In the genomic region with DNA sequence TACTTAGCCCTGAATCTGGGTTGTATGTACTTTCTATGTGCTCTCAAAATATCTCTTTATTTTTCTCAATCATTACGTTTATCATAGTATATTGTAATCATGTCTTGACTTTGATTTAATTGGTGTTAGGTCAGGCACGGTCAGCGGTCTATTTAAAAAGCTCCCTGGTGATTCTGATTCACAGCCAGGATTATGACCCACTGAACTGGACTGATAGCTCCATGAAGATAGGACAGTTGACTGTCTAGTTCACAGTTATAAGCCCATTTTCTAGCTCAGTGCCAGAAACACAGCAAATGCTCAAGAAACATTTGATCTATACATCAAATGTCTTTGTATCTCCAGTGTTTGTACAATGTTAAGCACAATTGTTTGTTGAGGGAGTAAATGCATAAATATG, we compare ENCODE assay signal across 18 cellular contexts.
"Had no signal": no experiment of that assay in that cellular context is flagged by ENCODE, and none has a peak within 500 bp of the region (broad histone marks: within the 10 kb centered on the region; RNA-seq: fewer than 3 reads in every experiment).

No MANE protein-coding gene starts in this region.

- H3K4me1 Mint-ChIP-seq: activated B cell treated with CpG ODN at 0.5 μM for 24 hours, natural killer cell, T-helper 17 cell had no signal

- DNase-seq: activated B cell treated with CpG ODN at 0.5 μM for 24 hours; activated CD4-positive, alpha-beta T cell treated with anti-CD3 and anti-CD28 coated beads, Interleukin-2, amount 50 U/mL, for 1 hour; activated naive CD4-positive, alpha-beta T cell treated with anti-CD3 and anti-CD28 coated beads, Interleukin-2, amount 50 U/mL, for 16 hours; adrenal gland; cerebellar nuclear complex; dorsolateral prefrontal cortex; esophagus squamous epithelium; mammary epithelial cell; mucosa of descending colon; natural killer cell; nucleus accumbens; right lobe of liver; stimulated activated CD4-positive, alpha-beta T cell treated with anti-CD3 and anti-CD28 coated beads, Interleukin-2, amount 100 ng/mL, for 48 hours; stimulated activated CD8-positive, alpha-beta memory T cell treated with anti-CD3 and anti-CD28 coated beads, Interleukin-4, amount 100 ng/mL, for 48 hours; T-helper 17 cell; testis had no signal

- H3K27ac Mint-ChIP-seq: activated B cell treated with CpG ODN at 0.5 μM for 24 hours; natural killer cell; progenitor cell of endocrine pancreas; stimulated activated naive CD8-positive, alpha-beta T cell treated with anti-CD3 and anti-CD28 coated beads, Interleukin-15, Interleukin-2, amounts not matched to agents 100 ng/mL and 50 ng/mL, for 24 hours; T-helper 17 cell had no signal

- H3K4me3 ChIP-seq: adrenal gland, dorsolateral prefrontal cortex, esophagus squamous epithelium, mucosa of descending colon, right lobe of liver, testis had no signal

- H3K4me3 Mint-ChIP-seq: activated B cell treated with CpG ODN at 0.5 μM for 24 hours; natural killer cell; stimulated activated naive CD8-positive, alpha-beta T cell treated with anti-CD3 and anti-CD28 coated beads, Interleukin-15, Interleukin-2, amounts not matched to agents 100 ng/mL and 50 ng/mL, for 24 hours; T-helper 17 cell had no signal

- H3K27ac ChIP-seq: adrenal gland, right lobe of liver had no signal

- H3K36me3 ChIP-seq: adrenal gland, esophagus squamous epithelium, right lobe of liver had no signal

- ATAC-seq: mucosa of descending colon, natural killer cell, T-helper 17 cell had no signal

- H3K27me3 ChIP-seq: adrenal gland, dorsolateral prefrontal cortex, esophagus squamous epithelium, right lobe of liver, testis had no signal

- H3K4me1 ChIP-seq: adrenal gland, right lobe of liver had no signal

- H3K9me3 ChIP-seq: adrenal gland, esophagus squamous epithelium, mucosa of descending colon, right lobe of liver, testis had no signal

- H3K27me3 Mint-ChIP-seq: activated B cell treated with CpG ODN at 0.5 μM for 24 hours; progenitor cell of endocrine pancreas; stimulated activated naive CD8-positive, alpha-beta T cell treated with anti-CD3 and anti-CD28 coated beads, Interleukin-15, Interleukin-2, amounts not matched to agents 100 ng/mL and 50 ng/mL, for 24 hours had no signal

- H3K36me3 Mint-ChIP-seq: natural killer cell had no signal

- H3K9me3 Mint-ChIP-seq: activated B cell treated with CpG ODN at 0.5 μM for 24 hours had no signal
